11 cellular contexts compared by ENCODE assay signal in genomic region chr12:5456906-5457305, GRCh38. TPM values are rescaled to one million over a fixed set of nuclear protein-coding genes. Genes with fewer than 3 reads are reported as not detected.
DNase-seq lines count a peak whose midpoint lies in the region; ATAC-seq and TF ChIP-seq lines count a peak whose summit lies in the region.
"Had no signal": no experiment of that assay in that cellular context is flagged by ENCODE, and none has a peak within 500 bp of the region (broad histone marks: within the 10 kb centered on the region; RNA-seq: fewer than 3 reads in every experiment).

No MANE protein-coding gene starts in this region.

- CTCF ChIA-PET in SK-N-SH (lab: Yijun Ruan, JAX): interaction anchor here (0.8 to 1.3 kb wide), 2 partner anchors 28 to 435 kb away, joined by 3 read pairs; no protein-coding TSS in a partner anchor
- CTCF ChIA-PET in activated CD4-positive, alpha-beta T cell treated with anti-CD3 and anti-CD28 coated beads, Interleukin-2, amount 10 ng/mL, durations not matched to agents 7 days and 5 days (lab: Charles Lee): no interaction called here

- no peak for TF ChIP-seq CTCF in SK-N-SH (IDR thresholded peaks at IDR 0.05)

- H3K36me3 ChIP-seq in SK-N-SH (replicated peaks in 1 of 2; ENCODE audit: control insufficient read depth in 1 of 2, insufficient read depth in 2 of 2, low read length in 1 of 2): no peaks in the 10 kb centered on the region
- no peaks in the 10 kb centered on the region for H3K36me3 ChIP-seq in skeletal muscle tissue (ENCODE audit: control insufficient read depth in 3 of 3, insufficient read depth in 3 of 3, low read length in 3 of 3)

- no peaks in the 10 kb centered on the region for H3K36me3 Mint-ChIP-seq in activated CD4-positive, alpha-beta T cell treated with anti-CD3 and anti-CD28 coated beads, Interleukin-2, amount 10 ng/mL, durations not matched to agents 7 days and 5 days (ENCODE audit: low read depth)

- no peak for TF ChIP-seq EP300 in SK-N-SH (IDR thresholded peaks at IDR 0.05; ENCODE audit: borderline replicate concordance in 1 of 2, low read depth in 1 of 2, low read length in 1 of 2)

- H3K27me3 ChIP-seq in SK-N-SH (ENCODE audit: insufficient read depth) (peaks cover 36% of the 10 kb centered on the region), skeletal muscle tissue (ENCODE audit: control insufficient read depth in 3 of 3, insufficient read depth in 3 of 3, low read length in 3 of 3) (peaks cover 0 to 2% (median 0%) of the 10 kb centered on the region in 3 donors)

- H3K27ac ChIP-seq in SK-N-SH (ENCODE audit: low read depth in 2 of 2, low read length in 1 of 2) (no peak overlapping the region), skeletal muscle tissue (ENCODE audit: low read depth, low read length) (peak overlapping the region; percentile 8)
- H3K27ac ChIP-seq: psoas muscle had no signal

- TF ChIP-seq RAD21 in SK-N-SH (IDR thresholded peaks at IDR 0.05; ENCODE audit: low read length): no peak

- peak overlapping the region; percentile 60 for H3K4me2 ChIP-seq in SK-N-SH

- H3K9me3 ChIP-seq in SK-N-SH: no peaks in the 10 kb centered on the region
- H3K9me3 ChIP-seq in skeletal muscle tissue (ENCODE audit: control insufficient read depth in 3 of 3, low read length in 3 of 3): no peaks in the 10 kb centered on the region
- H3K9me3 ChIP-seq: psoas muscle had no signal

- no peaks in the 10 kb centered on the region for H3K79me2 ChIP-seq in SK-N-SH (ENCODE audit: insufficient read depth)

- ATAC-seq in GM18873 (IDR thresholded peaks at IDR 0.05; ENCODE audit: low FRiP score, unreplicated experiment): no peak
- ATAC-seq: psoas muscle had no signal

- no peak overlapping the region for H3K9ac ChIP-seq in SK-N-SH
- H3K9ac ChIP-seq in skeletal muscle tissue (ENCODE audit: low read depth in 1 of 3, low read length in 3 of 3): no peak overlapping the region

- no peaks in the 10 kb centered on the region for H3K9me3 Mint-ChIP-seq in activated CD4-positive, alpha-beta T cell treated with anti-CD3 and anti-CD28 coated beads, Interleukin-2, amount 10 ng/mL, durations not matched to agents 7 days and 5 days
- H3K9me3 Mint-ChIP-seq: stimulated activated naive CD8-positive, alpha-beta T cell treated with anti-CD3 and anti-CD28 coated beads, Interleukin-15, Interleukin-2, amounts not matched to agents 100 ng/mL and 50 ng/mL, for 24 hours had no signal

- no peaks in the 10 kb centered on the region for H3K9me2 ChIP-seq in SK-N-SH

- H2AFZ ChIP-seq in SK-N-SH (ENCODE audit: low read depth): peak overlapping the region; percentile 87; the same call in 1 of the 2 replicates

- H3K4me3 Mint-ChIP-seq in activated CD4-positive, alpha-beta T cell treated with anti-CD3 and anti-CD28 coated beads, Interleukin-2, amount 10 ng/mL, durations not matched to agents 7 days and 5 days: no peak overlapping the region
- H3K4me3 Mint-ChIP-seq: stimulated activated naive CD8-positive, alpha-beta T cell treated with anti-CD3 and anti-CD28 coated beads, Interleukin-15, Interleukin-2, amounts not matched to agents 100 ng/mL and 50 ng/mL, for 24 hours had no signal

- no peaks in the 10 kb centered on the region for H4K20me1 ChIP-seq in SK-N-SH (ENCODE audit: insufficient read depth)

- peaks cover 7% of the 10 kb centered on the region for H3K4me1 Mint-ChIP-seq in activated CD4-positive, alpha-beta T cell treated with anti-CD3 and anti-CD28 coated beads, Interleukin-2, amount 10 ng/mL, durations not matched to agents 7 days and 5 days

- H3K4me3 ChIP-seq in SK-N-SH (ENCODE audit: low read depth in 2 of 2, low read length in 1 of 2) (peak overlapping the region in 1 of 2 experiments; percentile 32; a peak in 1 of 4 replicates), skeletal muscle tissue (ENCODE audit: low read length in 3 of 3) (no peak overlapping the region)
- H3K4me3 ChIP-seq: psoas muscle had no signal

- 0% methylated on average over 8 of the region's 8 CpGs for WGBS in SK-N-SH (ENCODE audit: low lambda C conversion rate)

- POLR2A ChIA-PET in SK-N-SH (lab: Yijun Ruan, JAX): no interaction called here
- POLR2A ChIA-PET in activated CD4-positive, alpha-beta T cell treated with anti-CD3 and anti-CD28 coated beads, Interleukin-2, amount 10 ng/mL, durations not matched to agents 7 days and 5 days (lab: Charles Lee): no interaction called here

- no peak overlapping the region for H3K27ac Mint-ChIP-seq in activated CD4-positive, alpha-beta T cell treated with anti-CD3 and anti-CD28 coated beads, Interleukin-2, amount 10 ng/mL, durations not matched to agents 7 days and 5 days
- H3K27ac Mint-ChIP-seq: stimulated activated naive CD8-positive, alpha-beta T cell treated with anti-CD3 and anti-CD28 coated beads, Interleukin-15, Interleukin-2, amounts not matched to agents 100 ng/mL and 50 ng/mL, for 24 hours had no signal

- H3K4me1 ChIP-seq in SK-N-SH (ENCODE audit: control insufficient read depth in 1 of 2, insufficient read depth in 2 of 2, low read depth in 1 of 2, low read length in 1 of 2) (peaks cover 0 to 10% of the 10 kb centered on the region in 2 experiments; a peak in 2 of 4 replicates), skeletal muscle tissue (ENCODE audit: control insufficient read depth in 3 of 3, insufficient read depth in 3 of 3, low read length in 3 of 3) (peaks cover 5 to 7% (median 5%) of the 10 kb centered on the region in 3 donors)
- H3K4me1 ChIP-seq: psoas muscle had no signal

- H3F3A ChIP-seq in SK-N-SH (replicated peaks; ENCODE audit: insufficient read depth): no peaks in the 10 kb centered on the region

- H3K27me3 Mint-ChIP-seq in activated CD4-positive, alpha-beta T cell treated with anti-CD3 and anti-CD28 coated beads, Interleukin-2, amount 10 ng/mL, durations not matched to agents 7 days and 5 days: peaks cover 2% of the 10 kb centered on the region
- H3K27me3 Mint-ChIP-seq: stimulated activated naive CD8-positive, alpha-beta T cell treated with anti-CD3 and anti-CD28 coated beads, Interleukin-15, Interleukin-2, amounts not matched to agents 100 ng/mL and 50 ng/mL, for 24 hours had no signal

- peak; percentile 45 for DNase-seq in H4 (ENCODE audit: low spot score)
- DNase-seq in SK-N-SH: no peak
- DNase-seq in glomerular visceral epithelial cell (ENCODE audit: extremely low spot score): peak; percentile 66
- no peak for DNase-seq in NCI-H345 treated with DMSO at 0.1 percent for 48 hours (lab: John Stamatoyannopoulos, UW; ENCODE audit: unreplicated experiment)
- no peak for DNase-seq in HuH-7 (ENCODE audit: low spot score)
- no peak for DNase-seq in activated CD4-positive, alpha-beta T cell treated with anti-CD3 and anti-CD28 coated beads, Interleukin-2, amount 10 ng/mL, durations not matched to agents 7 days and 5 days
- DNase-seq: psoas muscle, SHP77 treated with DMSO at 0.1 percent for 48 hours had no signal

TF ChIP-seq in SK-N-SH, 30 proteins besides CTCF, POLR2A, EP300 and RAD21:
- TF ChIP-seq JUND (IDR thresholded peaks at IDR 0.05) (no peak), ZBTB33 (IDR thresholded peaks at IDR 0.05; ENCODE audit: borderline replicate concordance, low read depth) (peak; percentile 44; the same call in 1 of the 2 replicates), ELF1 (IDR thresholded peaks at IDR 0.05) (peak; percentile 61), TEAD4 (IDR thresholded peaks at IDR 0.05; ENCODE audit: borderline replicate concordance, insufficient read depth) (0 out of 2 replicates have a peak, but pooled peaks have one; percentile 14), TCF12 (IDR thresholded peaks at IDR 0.05) (peak; percentile 22; the same call in 1 of the 2 replicates), RFX5 (IDR thresholded peaks at IDR 0.05; ENCODE audit: low read length) (no peak), GABPA (IDR thresholded peaks at IDR 0.05; ENCODE audit: low read depth) (peak; percentile 28; the same call in 1 of the 2 replicates)

RNA-seq across cellular contexts. Expression of gene NTF3, which starts 25.0 kb away (rescaled TPM):
- total RNA-seq in H4 (2014; rRNA removed; shearing (Covaris generic)): 4.1 and 10.7 TPM in 2 replicates
- not detected in 2 replicates for polyA plus RNA-seq in SK-N-SH (2012; rRNA removed)
- polyA plus RNA-seq in SK-N-SH (2012; cell fraction: cytosol; rRNA removed): not detected in 2 replicates
- 0.09 TPM in 1 of 2 replicates, not detected in the other for polyA plus RNA-seq in SK-N-SH (2012; cell fraction: nucleus; rRNA removed)
- 2.6 TPM for total RNA-seq in skeletal muscle tissue
- total RNA-seq in activated CD4-positive, alpha-beta T cell treated with anti-CD3 and anti-CD28 coated beads, Interleukin-2, amount 10 ng/mL, durations not matched to agents 7 days and 5 days: not detected

Comparison
In these comparisons a context has a peak if more than half of its experiments do, and no peak if none do; other contexts are left out.
1. DNase-seq: peak in H4 (single experiment) and glomerular visceral epithelial cell (single experiment); none in SK-N-SH (single experiment), NCI-H345 treated with DMSO at 0.1 percent for 48 hours (single experiment), HuH-7 (single experiment) and activated CD4-positive, alpha-beta T cell treated with anti-CD3 and anti-CD28 coated beads, Interleukin-2, amount 10 ng/mL, durations not matched to agents 7 days and 5 days (single experiment).